In genomic region chr6:141463237-141463977, GRCh38 we compare ENCODE assay signal across 9 cellular contexts.
A peak's percentile ranks its signal among the peaks of the same experiment; 100 is the strongest.
DNase-seq lines count a peak whose midpoint lies in the region; ATAC-seq, FAIRE-seq and TF ChIP-seq lines count a peak whose summit lies in the region.
"Had no signal": no experiment of that assay in that cellular context is flagged by ENCODE, and none has a peak within 500 bp of the region (broad histone marks: within the 10 kb centered on the region; RNA-seq: fewer than 3 reads in every experiment).

No MANE protein-coding gene starts in this region.

- ATAC-seq in GM19035 (IDR thresholded peaks at IDR 0.05; ENCODE audit: unreplicated experiment): peak; percentile 90
- ATAC-seq in HG02870 (IDR thresholded peaks at IDR 0.05; ENCODE audit: unreplicated experiment): peak; percentile 95
- ATAC-seq in HepG2: no peak

- H2AFZ ChIP-seq in HepG2 (ENCODE audit: low read length): no peak overlapping the region

- peak; percentile 84 for DNase-seq in RCC 7860 (ENCODE audit: low spot score)
- DNase-seq in renal cortical epithelial cell (ENCODE audit: low read depth): peak; percentile 83
- DNase-seq in NCI-H2171 (lab: John Stamatoyannopoulos, UW): no peak
- no peak for DNase-seq in NCI-H1694 treated with DMSO at 0.1 percent for 48 hours (lab: John Stamatoyannopoulos, UW)
- no peak for DNase-seq in hypothalamus (lab: John Stamatoyannopoulos, UW)
- no peak for DNase-seq in HepG2 (ENCODE audit: low spot score)
- DNase-seq: activated T-cell treated with anti-CD3 and anti-CD28 coated beads, Interleukin-2, amount 50 U/mL, for 48 hours had no signal

- CTCF ChIA-PET in HepG2 (lab: Yijun Ruan, JAX; ENCODE audit: low intra/inter-chr PET ratio, low total read pairs): no interaction called here

- POLR2A ChIA-PET in HepG2 (lab: Yijun Ruan, JAX): no interaction called here

- no TSS peak for BruUV-seq in HepG2 (replicated peaks; lab: Mats Ljungman, UMichigan)

- TF ChIP-seq RAD21 in HepG2 (CRISPR knock-in tag; IDR thresholded peaks at IDR 0.05): no peak

- no peak overlapping the region for H3K27ac ChIP-seq in HepG2 (ENCODE audit: extremely low read length, insufficient read depth, low read length)

- peak; percentile 97 for FAIRE-seq in RCC 7860 (lab: Jason Lieb, UNC)
- no peak for FAIRE-seq in HepG2 (lab: Jason Lieb, UNC)

- intact Hi-C loops in HepG2 (cut with micrococcal nuclease; ENCODE audit: unreplicated experiment): no loop called here

- TF ChIP-seq POLR2A in HepG2 (IDR thresholded peaks at IDR 0.05; ENCODE audit: insufficient read depth in 1 of 2, low read depth in 2 of 2, low read length in 2 of 2): no peak

- H4K20me1 ChIP-seq in HepG2 (ENCODE audit: insufficient read depth, low read length): no peaks in the 10 kb centered on the region

- no peak for TF ChIP-seq CTCF in HepG2 (CRISPR knock-in tag; IDR thresholded peaks at IDR 0.05)

- H3K4me1 ChIP-seq in HepG2 (ENCODE audit: insufficient read depth, low read length): no peaks in the 10 kb centered on the region

- no peak overlapping the region for H3K4me3 ChIP-seq in HepG2 (replicated peaks in 1 of 3; ENCODE audit: insufficient read depth in 1 of 3, low read depth in 2 of 3, low read length in 3 of 3)

- H3K4me2 ChIP-seq in HepG2 (ENCODE audit: low read depth, low read length): no peak overlapping the region

- no peaks in the 10 kb centered on the region for H3K9me3 ChIP-seq in HepG2 (ENCODE audit: low read length)

- no peaks in the 10 kb centered on the region for H3K27me3 ChIP-seq in HepG2 (ENCODE audit: control insufficient read depth in 1 of 2, insufficient read depth in 2 of 2, low read length in 2 of 2)

- H3K9ac ChIP-seq in HepG2 (ENCODE audit: insufficient read depth, low read depth, low read length): no peak overlapping the region

- in situ Hi-C loops in HepG2 (cut with HindIII; ENCODE audit: extremely low pct_ligation_motif_present, low pct_unique_long_range_greater_than_20kb): no loop called here

- 21% methylated on average over 8 of the region's 8 CpGs for WGBS in HepG2 (ENCODE audit: low lambda C conversion rate)

- H3K79me2 ChIP-seq in HepG2 (ENCODE audit: insufficient read depth, low read length): no peaks in the 10 kb centered on the region

- no peaks in the 10 kb centered on the region for H3K36me3 ChIP-seq in HepG2 (replicated peaks in 1 of 2; ENCODE audit: control insufficient read depth in 1 of 2, insufficient read depth in 2 of 2, low read length in 2 of 2)

- TF ChIP-seq EP300 in HepG2 (IDR thresholded peaks at IDR 0.05; ENCODE audit: low read depth in 2 of 2, low read length in 2 of 2): no peak
- TF ChIP-seq EP300 in HepG2 (CRISPR knock-in tag; IDR thresholded peaks at IDR 0.05; ENCODE audit: borderline replicate concordance): no peak

TF ChIP-seq in HepG2, 621 proteins besides CTCF, POLR2A, EP300 and RAD21:
- TF ChIP-seq ZNF609 (CRISPR knock-in tag; IDR thresholded peaks at IDR 0.05; ENCODE audit: borderline replicate concordance) (no peak), BATF2 (CRISPR knock-in tag; IDR thresholded peaks at IDR 0.05) (no peak), ZNF234 (CRISPR knock-in tag; conservative IDR thresholded peaks at IDR 0.05) (no peak), ATAD3A (CRISPR knock-in tag; IDR thresholded peaks at IDR 0.05) (no peak), ZBTB8A (CRISPR knock-in tag; IDR thresholded peaks at IDR 0.05; ENCODE audit: borderline replicate concordance, low read depth) (no peak), ZNF17 (CRISPR knock-in tag; IDR thresholded peaks at IDR 0.05) (no peak), ZNF558 (CRISPR knock-in tag; IDR thresholded peaks at IDR 0.05; ENCODE audit: borderline replicate concordance) (no peak), KLF13 (CRISPR knock-in tag; IDR thresholded peaks at IDR 0.05) (no peak), ZNF180 (CRISPR knock-in tag; IDR thresholded peaks at IDR 0.05; ENCODE audit: borderline replicate concordance, low read depth) (no peak), ZBED4 (CRISPR knock-in tag; IDR thresholded peaks at IDR 0.05; ENCODE audit: borderline replicate concordance) (no peak)

Comparison
In these comparisons a context has a peak if more than half of its experiments do, and no peak if none do; other contexts are left out.
1. DNase-seq: peak in RCC 7860 (single experiment) and renal cortical epithelial cell (single experiment); none in NCI-H2171 (single experiment), NCI-H1694 treated with DMSO at 0.1 percent for 48 hours (single experiment), hypothalamus (0 of 51) and HepG2 (single experiment).